Comparison of ENCODE assay signal across 25 cellular contexts in the genomic region with DNA sequence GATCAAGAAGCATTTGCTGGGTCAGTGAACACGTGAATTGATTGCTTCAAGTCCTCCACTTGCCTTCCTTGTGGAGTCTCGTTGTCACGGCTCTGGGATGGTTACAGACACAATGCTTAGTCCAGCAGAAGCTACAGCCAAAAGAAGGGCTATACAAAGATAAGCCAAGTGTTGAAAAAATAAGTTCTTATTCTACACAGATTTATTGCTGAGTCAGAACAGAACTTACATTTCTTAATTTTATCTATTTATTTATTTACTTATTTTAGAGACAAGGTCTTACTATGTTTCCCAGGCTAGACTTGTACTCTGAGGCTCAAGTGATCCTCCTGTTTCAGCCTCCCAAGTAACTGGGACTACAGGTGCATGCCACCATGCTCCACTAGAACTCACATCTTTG.
DNase-seq lines count a peak whose midpoint lies in the region; ATAC-seq, FAIRE-seq and TF ChIP-seq lines count a peak whose summit lies in the region.
"Had no signal": no experiment of that assay in that cellular context is flagged by ENCODE, and none has a peak within 500 bp of the region (broad histone marks: within the 10 kb centered on the region; RNA-seq: fewer than 3 reads in every experiment).

No MANE protein-coding gene starts in this region.

- H3K4me3 ChIP-seq in right atrium auricular region (no peak overlapping the region), heart right ventricle (no peak overlapping the region), A549 (no peak overlapping the region), SJSA1 (no peak overlapping the region)
- H3K4me3 ChIP-seq: BLaER1, GM12878 had no signal

- intact Hi-C loops in heart right ventricle (cut with DNase I) = no loop called here

- peak; percentile 9 for DNase-seq in right atrium auricular region (ENCODE audit: low spot score)
- no peak for DNase-seq in heart right ventricle
- DNase-seq in A549 (ENCODE audit: low read depth in 1 of 2, low spot score in 1 of 2) = no peak
- DNase-seq in SJSA1 (ENCODE audit: low read depth in 1 of 2, low spot score in 2 of 2) = no peak
- no peak for DNase-seq in cerebellum (ENCODE audit: low spot score)
- DNase-seq in islet precursor cell = no peak
- DNase-seq: ACHN; BE2C; C1 segment of cervical spinal cord; CD4-positive, alpha-beta memory T cell; CD4-positive, CD25-positive, alpha-beta regulatory T cell; CD8-positive, alpha-beta memory T cell; COR-L47; DMS 273 treated with DMSO at 0.1 percent for 48 hours; DMS153; DMS53; DMS79; DND-41; EL; GDM1 had no signal

- no peak for FAIRE-seq in A549 (lab: Jason Lieb, UNC)
- FAIRE-seq: GM12878, GM12892, GM18507 had no signal

- no peak for ATAC-seq in heart right ventricle
- ATAC-seq in A549 = no peak
- ATAC-seq: GM12878 had no signal

- H3K4me2 ChIP-seq in A549 = no peak overlapping the region
- H3K4me2 ChIP-seq: BLaER1 had no signal

- no peak for TF ChIP-seq CTCF in right atrium auricular region (IDR thresholded peaks at IDR 0.05)
- no peak for TF ChIP-seq CTCF in heart right ventricle (IDR thresholded peaks at IDR 0.05)
- no peak for TF ChIP-seq CTCF in A549 (IDR thresholded peaks at IDR 0.05)

- POLR2A ChIA-PET in A549 (lab: Yijun Ruan, JAX) = no interaction called here

- TF ChIP-seq EP300 in A549 (IDR thresholded peaks at IDR 0.05) = no peak

- H3K9me3 ChIP-seq in right atrium auricular region (no peaks in the 10 kb centered on the region), heart right ventricle (peaks cover 0 to 6% (median 0%) of the 10 kb centered on the region in 11 donors), A549 (0 out of 3 replicates have a peak, but pooled peaks cover 4% of the 10 kb centered on the region), SJSA1 (replicated peaks) (no peaks in the 10 kb centered on the region)
- H3K9me3 ChIP-seq: BE2C had no signal

- CTCF ChIA-PET in A549 (lab: Yijun Ruan, JAX) = no interaction called here

- no peaks in the 10 kb centered on the region for H3K27me3 ChIP-seq in right atrium auricular region
- H3K27me3 ChIP-seq in heart right ventricle = peaks cover 0 to 12% (median 0%) of the 10 kb centered on the region in 7 donors
- H3K27me3 ChIP-seq in SJSA1 (replicated peaks) = no peaks in the 10 kb centered on the region
- H3K27me3 ChIP-seq: BLaER1 had no signal

- H3K27ac ChIP-seq in right atrium auricular region (no peak overlapping the region), heart right ventricle (no peak overlapping the region), A549 (no peak overlapping the region), SJSA1 (0 out of 2 replicates have a peak overlapping the region, but pooled peaks have one; percentile 70)
- H3K27ac ChIP-seq: 22Rv1, BLaER1 had no signal

- no peaks in the 10 kb centered on the region for H3K4me1 ChIP-seq in right atrium auricular region
- peaks cover 0 to 9% (median 0%) of the 10 kb centered on the region in 9 donors for H3K4me1 ChIP-seq in heart right ventricle
- no peaks in the 10 kb centered on the region for H3K4me1 ChIP-seq in A549
- H3K4me1 ChIP-seq in SJSA1 (replicated peaks) = peaks cover 26% of the 10 kb centered on the region
- H3K4me1 ChIP-seq: BE2C, BLaER1 had no signal

- no peak for TF ChIP-seq RAD21 in A549 (conservative IDR thresholded peaks at IDR 0.05 in 1 of 2, IDR thresholded peaks at IDR 0.05 in 1 of 2)

- no peaks in the 10 kb centered on the region for H3K36me3 ChIP-seq in right atrium auricular region
- no peaks in the 10 kb centered on the region for H3K36me3 ChIP-seq in heart right ventricle
- no peaks in the 10 kb centered on the region for H3K36me3 ChIP-seq in SJSA1
- H3K36me3 ChIP-seq: BE2C, BLaER1 had no signal

- WGBS in heart right ventricle, 2 donors = 86 to 90% methylated on average over 3 of the region's 3 CpGs
- WGBS in A549 (ENCODE audit: missing lambda C conversion rate) = 72% methylated on average over 3 of the region's 3 CpGs

- TF ChIP-seq POLR2A in A549 (IDR thresholded peaks at IDR 0.05; ENCODE audit: low read length) = no peak

TF ChIP-seq in A549, 52 proteins besides CTCF, POLR2A, EP300 and RAD21:
- TF ChIP-seq CEBPB (IDR thresholded peaks at IDR 0.05) = no peak
- TF ChIP-seq MAZ (IDR thresholded peaks at IDR 0.05; ENCODE audit: borderline replicate concordance, low read depth, low read length) = no peak
- TF ChIP-seq, protein P1, sequence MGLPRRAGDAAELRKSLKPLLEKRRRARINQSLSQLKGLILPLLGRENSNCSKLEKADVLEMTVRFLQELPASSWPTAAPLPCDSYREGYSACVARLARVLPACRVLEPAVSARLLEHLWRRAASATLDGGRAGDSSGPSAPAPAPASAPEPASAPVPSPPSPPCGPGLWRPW (IDR thresholded peaks at IDR 0.05) = no peak
- no peak for TF ChIP-seq JUNB (IDR thresholded peaks at IDR 0.05)
- TF ChIP-seq HMGXB4 (CRISPR knock-in tag; IDR thresholded peaks at IDR 0.05; ENCODE audit: borderline replicate concordance) = no peak
- TF ChIP-seq MAFK (IDR thresholded peaks at IDR 0.05; ENCODE audit: partially characterized antibody) = peak; percentile 45
- no peak for TF ChIP-seq EHF (CRISPR knock-in tag; IDR thresholded peaks at IDR 0.05)
- TF ChIP-seq MAX (IDR thresholded peaks at IDR 0.05) = no peak
TF ChIP-seq in A549: peak in this region for 1.
